In the genomic region with DNA sequence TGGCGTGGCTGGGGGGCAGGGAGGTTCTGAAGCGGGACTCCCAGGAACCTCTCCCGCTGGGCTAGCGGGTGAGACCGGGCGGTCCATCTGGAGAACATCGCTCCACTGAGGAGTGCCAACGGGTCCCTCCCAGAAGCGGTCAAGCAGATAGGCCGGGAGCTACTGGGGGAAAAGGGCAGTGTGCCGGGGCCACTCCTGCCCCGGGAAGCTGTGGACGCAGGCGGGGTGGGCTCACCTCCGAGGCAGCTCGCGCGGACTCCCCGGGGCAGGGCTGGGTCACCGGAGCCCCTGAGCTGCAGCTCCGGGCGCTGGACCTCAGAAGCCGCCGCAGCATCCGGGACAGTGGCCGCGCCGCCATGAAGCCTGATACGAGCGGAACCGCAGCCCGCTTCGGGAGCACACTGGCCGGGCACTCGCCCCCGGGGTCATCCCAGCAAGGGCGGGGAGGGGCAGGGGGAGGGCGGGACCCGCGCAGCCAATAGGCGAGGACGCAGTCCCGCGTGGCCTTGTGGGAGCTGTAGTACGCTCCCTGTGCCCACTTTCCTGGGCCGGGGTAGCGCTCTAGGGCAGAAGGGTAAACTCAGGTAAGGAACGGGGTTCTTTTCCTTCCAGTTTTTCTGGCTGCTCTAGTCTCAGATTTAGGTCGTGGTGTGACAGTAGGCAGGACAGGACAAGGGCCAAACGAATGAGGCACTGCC, we compare ENCODE assay signal across 8 cellular contexts. TPM values are rescaled to one million over a fixed set of nuclear protein-coding genes. Genes with fewer than 3 reads are reported as not detected.
DNase-seq lines count a peak whose midpoint lies in the region; ATAC-seq and TF ChIP-seq lines count a peak whose summit lies in the region.

A gene (minus strand): TSS at position 403 of the 698 bp plus-strand sequence. CDS start 45 bp downstream, at position 358.

- H2AK5ac ChIP-seq in mesenchymal stem cell (ENCODE audit: low read length, severe bottlenecking): no peak within 1 kb of the TSS

- H3K9ac ChIP-seq in mesenchymal stem cell (ENCODE audit: low read length): peak within 1 kb of the TSS; percentile 89

- H3K23ac ChIP-seq in mesenchymal stem cell (ENCODE audit: low read length in 2 of 2): peak within 1 kb of the TSS in 1 of 2 experiments; percentile 64

- H4K91ac ChIP-seq in mesenchymal stem cell (ENCODE audit: low read length): peak within 1 kb of the TSS; percentile 65

- no peak for ATAC-seq in HG03175 (IDR thresholded peaks at IDR 0.05; ENCODE audit: unreplicated experiment)
- ATAC-seq in GM18870 (IDR thresholded peaks at IDR 0.05; ENCODE audit: unreplicated experiment): no peak

- H2BK15ac ChIP-seq in mesenchymal stem cell (ENCODE audit: low read depth, poor library complexity, severe bottlenecking): peak within 1 kb of the TSS; percentile 86

- H3K18ac ChIP-seq in mesenchymal stem cell (ENCODE audit: low read depth in 1 of 2, low read length in 2 of 2): peak within 1 kb of the TSS; percentile 78 to 88

- peak within 1 kb of the TSS in 1 of 2 experiments; percentile 68 for H3K4ac ChIP-seq in mesenchymal stem cell (ENCODE audit: low read depth in 1 of 2, low read length in 2 of 2)

- peak within 1 kb of the TSS; percentile 37 for H3K4me3 ChIP-seq in epithelial cell of esophagus (ENCODE audit: low read length)
- peak within 1 kb of the TSS; percentile 87 to 88 for H3K4me3 ChIP-seq in mesenchymal stem cell (ENCODE audit: insufficient read depth in 1 of 2, low read depth in 1 of 2, low read length in 2 of 2)

- H3K9me3 ChIP-seq in mesenchymal stem cell (ENCODE audit: control insufficient read depth, low read length): no peaks in the 10 kb centered on the region

- DNase-seq in DMS114 treated with DMSO at 0.1 percent for 48 hours (lab: John Stamatoyannopoulos, UW; ENCODE audit: unreplicated experiment) (peak; percentile 45), NCI-H1930 (lab: John Stamatoyannopoulos, UW) (peak; percentile 27 to 59), activated T-cell treated with anti-CD3 and anti-CD28 coated beads for 1 hour (ENCODE audit: low read depth) (peak; percentile 8), epithelial cell of esophagus (ENCODE audit: low read depth) (peak; percentile 7), mesenchymal stem cell (peak; percentile 74)
- peak in 2 of 3 experiments; percentile 14 to 33 for DNase-seq in stimulated activated CD4-positive, alpha-beta T cell treated with anti-CD3 and anti-CD28 coated beads, TNF-alpha, amount 100 ng/mL, for 4 hours (ENCODE audit: low read depth in 3 of 3)

- peaks cover 23% of the 10 kb centered on the region for H3K79me1 ChIP-seq in mesenchymal stem cell (replicated peaks; ENCODE audit: low read length, poor library complexity, severe bottlenecking)

- WGBS in mesenchymal stem cell: 1% methylated on average over 46 of the region's 50 CpGs

- H3K4me2 ChIP-seq in mesenchymal stem cell (ENCODE audit: low read length, poor library complexity, severe bottlenecking): peak within 1 kb of the TSS; percentile 91

- peak within 1 kb of the TSS in 1 of 2 experiments; percentile 53 for H3K14ac ChIP-seq in mesenchymal stem cell (ENCODE audit: low read length in 2 of 2)

- H2AFZ ChIP-seq in mesenchymal stem cell (ENCODE audit: low read depth, low read length): peak within 1 kb of the TSS; percentile 85

- H3K27ac ChIP-seq in mesenchymal stem cell (ENCODE audit: low read length, poor library complexity, severe bottlenecking): no peak within 1 kb of the TSS

- H3K27me3 ChIP-seq in mesenchymal stem cell (ENCODE audit: control insufficient read depth in 1 of 2, insufficient read depth in 1 of 2, low read length in 2 of 2): no peaks in the 10 kb centered on the region

- peak within 1 kb of the TSS in 1 of 2 experiments; percentile 57 for H2BK12ac ChIP-seq in mesenchymal stem cell (ENCODE audit: low read length in 2 of 2)

- H4K8ac ChIP-seq in mesenchymal stem cell (ENCODE audit: low read length): peak within 1 kb of the TSS; percentile 52

- H3K4me1 ChIP-seq in mesenchymal stem cell (ENCODE audit: control insufficient read depth, insufficient read depth, low read depth, low read length): peaks cover 8% of the 10 kb centered on the region

- TF ChIP-seq CTCF in epithelial cell of esophagus (IDR thresholded peaks at IDR 0.05; ENCODE audit: insufficient read depth, low read depth, low read length, missing control alignments): no peak

- H2BK120ac ChIP-seq in mesenchymal stem cell (ENCODE audit: low read depth, low read length): peak within 1 kb of the TSS; percentile 81

- peak within 1 kb of the TSS; percentile 35 for H2BK5ac ChIP-seq in mesenchymal stem cell (ENCODE audit: low read depth, low read length, poor library complexity, severe bottlenecking)

- peaks cover 0 to 7% of the 10 kb centered on the region in 2 experiments for H3K36me3 ChIP-seq in mesenchymal stem cell (ENCODE audit: control insufficient read depth in 1 of 2, insufficient read depth in 2 of 2, low read depth in 1 of 2, low read length in 2 of 2)

RNA-seq across cellular contexts. Expression of the gene that starts here (rescaled TPM):
- polyA plus RNA-seq in mesenchymal stem cell (2013, experiment 1 of 2): 10.7 TPM
- 10.4 TPM for polyA plus RNA-seq in mesenchymal stem cell (2013, experiment 2 of 2)

Comparison
In these comparisons a context has a peak if more than half of its experiments do, and no peak if none do; other contexts are left out.
1. DNase-seq: peak in every context shown above with its lines; median percentile 74 in mesenchymal stem cell; 45 in DMS114 treated with DMSO at 0.1 percent for 48 hours; 43 in NCI-H1930; 24 in stimulated activated CD4-positive, alpha-beta T cell treated with anti-CD3 and anti-CD28 coated beads, TNF-alpha, amount 100 ng/mL, for 4 hours; 8 in activated T-cell treated with anti-CD3 and anti-CD28 coated beads for 1 hour; 7 in epithelial cell of esophagus.